In genomic region chr2:55459741-55460274, GRCh38 we compare ENCODE assay signal across 24 cellular contexts.
"Had no signal": no experiment of that assay in that cellular context is flagged by ENCODE, and none has a peak within 500 bp of the region (broad histone marks: within the 10 kb centered on the region; RNA-seq: fewer than 3 reads in every experiment).

No MANE protein-coding gene starts in this region.

- H3K9me3 Mint-ChIP-seq: activated CD4-positive, alpha-beta T cell treated with anti-CD3 and anti-CD28 coated beads, Interleukin-2, amount 10 ng/mL, durations not matched to agents 24 days and 14 days; activated naive CD4-positive, alpha-beta T cell treated with anti-CD3 and anti-CD28 coated beads for 36 hours; activated naive CD8-positive, alpha-beta T cell treated with anti-CD3 and anti-CD28 coated beads for 36 hours; activated T-cell treated with anti-CD3 and anti-CD28 coated beads, Interleukin-2, amount 50 U/mL, for 24 hours; activated T-helper 1 cell treated with anti-CD3 and anti-CD28 coated beads, Interleukin-12 subunit alpha, Interleukin-12 subunit beta, Interleukin-2, Interleukin-4 antibody, amounts not matched to agents 30 ng/mL and 10 ng/mL and 1 ng/mL, durations not matched to agents 14 hours and 24 hours and 36 hours had no signal

- H3K4me3 ChIP-seq: cardiac muscle cell had no signal

- H3K4me3 Mint-ChIP-seq: activated B cell treated with CpG ODN at 0.5 μM for 24 hours; activated CD4-positive, alpha-beta T cell treated with anti-CD3 and anti-CD28 coated beads, Interleukin-2, amount 10 ng/mL, durations not matched to agents 24 days and 14 days; activated CD8-positive, alpha-beta memory T cell treated with anti-CD3 and anti-CD28 coated beads, Interleukin-2, amount 10 ng/mL, durations not matched to agents 7 days and 5 days; activated naive CD4-positive, alpha-beta T cell treated with anti-CD3 and anti-CD28 coated beads for 36 hours; activated naive CD8-positive, alpha-beta T cell treated with anti-CD3 and anti-CD28 coated beads for 36 hours; activated T-cell treated with anti-CD3 and anti-CD28 coated beads, Interleukin-2, amount 50 U/mL, for 24 hours; activated T-helper 1 cell treated with anti-CD3 and anti-CD28 coated beads, Interleukin-12 subunit alpha, Interleukin-12 subunit beta, Interleukin-2, Interleukin-4 antibody, amounts not matched to agents 30 ng/mL and 10 ng/mL and 1 ng/mL, durations not matched to agents 14 hours and 24 hours and 36 hours; T-helper 17 cell had no signal

- ATAC-seq: activated CD8-positive, alpha-beta memory T cell treated with anti-CD3 and anti-CD28 coated beads, Interleukin-2, amount 10 ng/mL, durations not matched to agents 7 days and 5 days; PC-3; T-helper 17 cell had no signal

- H3K4me1 Mint-ChIP-seq: activated B cell treated with CpG ODN at 0.5 μM for 24 hours; activated CD4-positive, alpha-beta T cell treated with anti-CD3 and anti-CD28 coated beads, Interleukin-2, amount 10 ng/mL, durations not matched to agents 24 days and 14 days; activated naive CD8-positive, alpha-beta T cell treated with anti-CD3 and anti-CD28 coated beads for 36 hours had no signal

- H3K27me3 ChIP-seq: brain microvascular endothelial cell, cardiac muscle cell had no signal

- FAIRE-seq: TTC549 had no signal

- H3K27ac ChIP-seq: brain microvascular endothelial cell, cardiac muscle cell had no signal

- H3K27me3 Mint-ChIP-seq: activated CD4-positive, alpha-beta T cell treated with anti-CD3 and anti-CD28 coated beads, Interleukin-2, amount 10 ng/mL, durations not matched to agents 24 days and 14 days had no signal

- DNase-seq: activated B cell treated with CpG ODN at 0.5 μM for 24 hours; activated CD4-positive, alpha-beta T cell treated with anti-CD3 and anti-CD28 coated beads for 1 hour; activated CD4-positive, alpha-beta T cell treated with anti-CD3 and anti-CD28 coated beads, Interleukin-2, amount 10 ng/mL, durations not matched to agents 24 days and 14 days; activated CD4-positive, alpha-beta T cell treated with anti-CD3 and anti-CD28 coated beads, Interleukin-2, amount 50 U/mL, for 48 hours; activated CD8-positive, alpha-beta memory T cell treated with anti-CD3 and anti-CD28 coated beads, Interleukin-2, amount 10 ng/mL, durations not matched to agents 7 days and 5 days; activated effector memory CD4-positive, alpha-beta T cell treated with anti-CD3 and anti-CD28 coated beads, Interleukin-2, amount 50 U/mL, for 16 hours; activated naive CD4-positive, alpha-beta T cell treated with anti-CD3 and anti-CD28 coated beads for 36 hours; activated naive CD8-positive, alpha-beta T cell treated with anti-CD3 and anti-CD28 coated beads for 36 hours; activated T-cell treated with anti-CD3 and anti-CD28 coated beads, Interleukin-2, amount 50 U/mL, for 24 hours; brain microvascular endothelial cell; KBM-7; NCI-H1092; NCI-H1417; NCI-H1694; NCI-H2081; NCI-H446; NCI-H524; PC-3; SIG-M5; T-helper 17 cell; T-helper 9 cell had no signal

- H3K36me3 ChIP-seq: brain microvascular endothelial cell, cardiac muscle cell had no signal

- H3K27ac Mint-ChIP-seq: activated B cell treated with CpG ODN at 0.5 μM for 24 hours; activated CD4-positive, alpha-beta T cell treated with anti-CD3 and anti-CD28 coated beads, Interleukin-2, amount 10 ng/mL, durations not matched to agents 24 days and 14 days; activated CD8-positive, alpha-beta memory T cell treated with anti-CD3 and anti-CD28 coated beads, Interleukin-2, amount 10 ng/mL, durations not matched to agents 7 days and 5 days; activated naive CD4-positive, alpha-beta T cell treated with anti-CD3 and anti-CD28 coated beads for 36 hours; activated naive CD8-positive, alpha-beta T cell treated with anti-CD3 and anti-CD28 coated beads for 36 hours; activated T-cell treated with anti-CD3 and anti-CD28 coated beads, Interleukin-2, amount 50 U/mL, for 24 hours; activated T-helper 1 cell treated with anti-CD3 and anti-CD28 coated beads, Interleukin-12 subunit alpha, Interleukin-12 subunit beta, Interleukin-2, Interleukin-4 antibody, amounts not matched to agents 30 ng/mL and 10 ng/mL and 1 ng/mL, durations not matched to agents 14 hours and 24 hours and 36 hours; T-helper 17 cell had no signal

- H3K36me3 Mint-ChIP-seq: activated CD8-positive, alpha-beta memory T cell treated with anti-CD3 and anti-CD28 coated beads, Interleukin-2, amount 10 ng/mL, durations not matched to agents 7 days and 5 days; activated naive CD8-positive, alpha-beta T cell treated with anti-CD3 and anti-CD28 coated beads for 36 hours had no signal
